Comparison of ENCODE assay signal across 1 cellular context in the genomic region with DNA sequence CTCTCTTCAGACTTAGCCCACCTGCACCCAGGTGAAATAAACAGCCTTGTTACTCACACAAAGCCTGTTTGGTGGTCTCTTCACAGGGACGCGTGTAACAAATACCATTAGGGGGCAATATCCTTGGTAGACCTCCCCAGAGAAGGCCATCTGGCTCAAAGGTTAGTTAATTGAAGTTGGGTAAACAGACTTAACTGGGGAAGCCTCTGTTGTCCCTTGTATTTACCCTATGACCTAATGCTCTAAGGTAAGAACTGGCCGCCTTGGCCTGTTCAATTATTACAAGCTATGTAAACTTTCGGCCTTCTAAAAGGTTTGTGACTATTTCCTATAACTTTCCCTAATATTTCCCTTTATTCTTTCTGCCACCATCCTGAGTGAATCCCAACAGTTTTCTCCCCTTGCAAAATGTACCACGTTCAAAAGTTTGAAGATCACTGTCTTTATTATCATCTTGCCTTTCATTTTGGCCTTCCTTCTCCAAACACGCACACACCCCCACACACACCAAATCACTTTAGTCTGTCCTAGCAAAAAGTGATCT.
TF ChIP-seq lines count a peak whose summit lies in the region.

No MANE protein-coding gene starts in this region.

TF ChIP-seq in HepG2, 621 proteins besides CTCF, POLR2A, EP300 and RAD21 (continued from another document and continues in another):
- TF ChIP-seq, protein P1, sequence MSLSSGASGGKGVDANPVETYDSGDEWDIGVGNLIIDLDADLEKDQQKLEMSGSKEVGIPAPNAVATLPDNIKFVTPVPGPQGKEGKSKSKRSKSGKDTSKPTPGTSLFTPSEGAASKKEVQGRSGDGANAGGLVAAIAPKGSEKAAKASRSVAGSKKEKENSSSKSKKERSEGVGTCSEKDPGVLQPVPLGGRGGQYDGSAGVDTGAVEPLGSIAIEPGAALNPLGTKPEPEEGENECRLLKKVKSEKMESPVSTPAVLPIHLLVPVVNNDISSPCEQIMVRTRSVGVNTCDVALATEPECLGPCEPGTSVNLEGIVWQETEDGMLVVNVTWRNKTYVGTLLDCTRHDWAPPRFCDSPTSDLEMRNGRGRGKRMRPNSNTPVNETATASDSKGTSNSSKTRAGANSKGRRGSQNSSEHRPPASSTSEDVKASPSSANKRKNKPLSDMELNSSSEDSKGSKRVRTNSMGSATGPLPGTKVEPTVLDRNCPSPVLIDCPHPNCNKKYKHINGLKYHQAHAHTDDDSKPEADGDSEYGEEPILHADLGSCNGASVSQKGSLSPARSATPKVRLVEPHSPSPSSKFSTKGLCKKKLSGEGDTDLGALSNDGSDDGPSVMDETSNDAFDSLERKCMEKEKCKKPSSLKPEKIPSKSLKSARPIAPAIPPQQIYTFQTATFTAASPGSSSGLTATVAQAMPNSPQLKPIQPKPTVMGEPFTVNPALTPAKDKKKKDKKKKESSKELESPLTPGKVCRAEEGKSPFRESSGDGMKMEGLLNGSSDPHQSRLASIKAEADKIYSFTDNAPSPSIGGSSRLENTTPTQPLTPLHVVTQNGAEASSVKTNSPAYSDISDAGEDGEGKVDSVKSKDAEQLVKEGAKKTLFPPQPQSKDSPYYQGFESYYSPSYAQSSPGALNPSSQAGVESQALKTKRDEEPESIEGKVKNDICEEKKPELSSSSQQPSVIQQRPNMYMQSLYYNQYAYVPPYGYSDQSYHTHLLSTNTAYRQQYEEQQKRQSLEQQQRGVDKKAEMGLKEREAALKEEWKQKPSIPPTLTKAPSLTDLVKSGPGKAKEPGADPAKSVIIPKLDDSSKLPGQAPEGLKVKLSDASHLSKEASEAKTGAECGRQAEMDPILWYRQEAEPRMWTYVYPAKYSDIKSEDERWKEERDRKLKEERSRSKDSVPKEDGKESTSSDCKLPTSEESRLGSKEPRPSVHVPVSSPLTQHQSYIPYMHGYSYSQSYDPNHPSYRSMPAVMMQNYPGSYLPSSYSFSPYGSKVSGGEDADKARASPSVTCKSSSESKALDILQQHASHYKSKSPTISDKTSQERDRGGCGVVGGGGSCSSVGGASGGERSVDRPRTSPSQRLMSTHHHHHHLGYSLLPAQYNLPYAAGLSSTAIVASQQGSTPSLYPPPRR (CRISPR knock-in tag; IDR thresholded peaks at IDR 0.05; ENCODE audit: borderline replicate concordance) = peak; percentile 82
- TF ChIP-seq, protein P2, sequence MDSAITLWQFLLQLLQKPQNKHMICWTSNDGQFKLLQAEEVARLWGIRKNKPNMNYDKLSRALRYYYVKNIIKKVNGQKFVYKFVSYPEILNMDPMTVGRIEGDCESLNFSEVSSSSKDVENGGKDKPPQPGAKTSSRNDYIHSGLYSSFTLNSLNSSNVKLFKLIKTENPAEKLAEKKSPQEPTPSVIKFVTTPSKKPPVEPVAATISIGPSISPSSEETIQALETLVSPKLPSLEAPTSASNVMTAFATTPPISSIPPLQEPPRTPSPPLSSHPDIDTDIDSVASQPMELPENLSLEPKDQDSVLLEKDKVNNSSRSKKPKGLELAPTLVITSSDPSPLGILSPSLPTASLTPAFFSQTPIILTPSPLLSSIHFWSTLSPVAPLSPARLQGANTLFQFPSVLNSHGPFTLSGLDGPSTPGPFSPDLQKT (CRISPR knock-in tag; IDR thresholded peaks at IDR 0.05; ENCODE audit: borderline replicate concordance) = no peak
- TF ChIP-seq, protein P3, sequence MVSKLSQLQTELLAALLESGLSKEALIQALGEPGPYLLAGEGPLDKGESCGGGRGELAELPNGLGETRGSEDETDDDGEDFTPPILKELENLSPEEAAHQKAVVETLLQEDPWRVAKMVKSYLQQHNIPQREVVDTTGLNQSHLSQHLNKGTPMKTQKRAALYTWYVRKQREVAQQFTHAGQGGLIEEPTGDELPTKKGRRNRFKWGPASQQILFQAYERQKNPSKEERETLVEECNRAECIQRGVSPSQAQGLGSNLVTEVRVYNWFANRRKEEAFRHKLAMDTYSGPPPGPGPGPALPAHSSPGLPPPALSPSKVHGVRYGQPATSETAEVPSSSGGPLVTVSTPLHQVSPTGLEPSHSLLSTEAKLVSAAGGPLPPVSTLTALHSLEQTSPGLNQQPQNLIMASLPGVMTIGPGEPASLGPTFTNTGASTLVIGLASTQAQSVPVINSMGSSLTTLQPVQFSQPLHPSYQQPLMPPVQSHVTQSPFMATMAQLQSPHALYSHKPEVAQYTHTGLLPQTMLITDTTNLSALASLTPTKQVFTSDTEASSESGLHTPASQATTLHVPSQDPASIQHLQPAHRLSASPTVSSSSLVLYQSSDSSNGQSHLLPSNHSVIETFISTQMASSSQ (IDR thresholded peaks at IDR 0.05; ENCODE audit: low read depth) = peak; percentile 92
- TF ChIP-seq, protein P3 (CRISPR knock-in tag; IDR thresholded peaks at IDR 0.05; ENCODE audit: borderline replicate concordance) = peak; percentile 93; the same call in 1 of the 2 replicates
- TF ChIP-seq ZNF343 (CRISPR knock-in tag; IDR thresholded peaks at IDR 0.05) (no peak), ZNF879 (CRISPR knock-in tag; IDR thresholded peaks at IDR 0.05) (0 out of 2 replicates have a peak, but pooled peaks have one; percentile 5), ZNF552 (CRISPR knock-in tag; IDR thresholded peaks at IDR 0.05; ENCODE audit: borderline replicate concordance) (no peak), MAZ (IDR thresholded peaks at IDR 0.05; ENCODE audit: borderline replicate concordance, low read depth, low read length) (no peak), MAZ (CRISPR knock-in tag; IDR thresholded peaks at IDR 0.05; ENCODE audit: low read depth) (peak; percentile 61; the same call in 1 of the 2 replicates), ZNF746 (CRISPR knock-in tag; IDR thresholded peaks at IDR 0.05) (0 out of 2 replicates have a peak, but pooled peaks have one; percentile 4), ISX (CRISPR knock-in tag; conservative IDR thresholded peaks at IDR 0.05) (no peak), CCAR2 (optimal IDR thresholded peaks at IDR 0.05; ENCODE audit: low read depth, low read length) (no peak), ZNF124 (CRISPR knock-in tag; IDR thresholded peaks at IDR 0.05) (no peak), ZNF253 (CRISPR knock-in tag; IDR thresholded peaks at IDR 0.05; ENCODE audit: borderline replicate concordance) (no peak), ZNF460 (CRISPR knock-in tag; IDR thresholded peaks at IDR 0.05; ENCODE audit: borderline replicate concordance) (no peak), ZNF101 (CRISPR knock-in tag; IDR thresholded peaks at IDR 0.05; ENCODE audit: borderline replicate concordance, low read depth) (no peak), SETDB1 (CRISPR knock-in tag; IDR thresholded peaks at IDR 0.05; ENCODE audit: borderline replicate concordance) (no peak), ZNF224 (CRISPR knock-in tag; IDR thresholded peaks at IDR 0.05) (no peak), ZSCAN29 (CRISPR knock-in tag; conservative IDR thresholded peaks at IDR 0.05) (no peak), PITX1 (CRISPR knock-in tag; IDR thresholded peaks at IDR 0.05) (peak; percentile 82), ONECUT2 (CRISPR knock-in tag; IDR thresholded peaks at IDR 0.05) (peak; percentile 32)
- TF ChIP-seq, protein P4, sequence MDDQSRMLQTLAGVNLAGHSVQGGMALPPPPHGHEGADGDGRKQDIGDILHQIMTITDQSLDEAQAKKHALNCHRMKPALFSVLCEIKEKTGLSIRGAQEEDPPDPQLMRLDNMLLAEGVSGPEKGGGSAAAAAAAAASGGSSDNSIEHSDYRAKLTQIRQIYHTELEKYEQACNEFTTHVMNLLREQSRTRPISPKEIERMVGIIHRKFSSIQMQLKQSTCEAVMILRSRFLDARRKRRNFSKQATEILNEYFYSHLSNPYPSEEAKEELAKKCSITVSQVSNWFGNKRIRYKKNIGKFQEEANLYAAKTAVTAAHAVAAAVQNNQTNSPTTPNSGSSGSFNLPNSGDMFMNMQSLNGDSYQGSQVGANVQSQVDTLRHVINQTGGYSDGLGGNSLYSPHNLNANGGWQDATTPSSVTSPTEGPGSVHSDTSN (CRISPR knock-in tag; IDR thresholded peaks at IDR 0.05; ENCODE audit: borderline replicate concordance) = no peak
- TF ChIP-seq, protein P5, sequence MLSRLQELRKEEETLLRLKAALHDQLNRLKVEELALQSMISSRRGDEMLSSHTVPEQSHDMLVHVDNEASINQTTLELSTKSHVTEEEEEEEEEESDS (CRISPR knock-in tag; IDR thresholded peaks at IDR 0.05; ENCODE audit: borderline replicate concordance) = peak; percentile 76; the same call in 1 of the 2 replicates
- TF ChIP-seq, protein P6, sequence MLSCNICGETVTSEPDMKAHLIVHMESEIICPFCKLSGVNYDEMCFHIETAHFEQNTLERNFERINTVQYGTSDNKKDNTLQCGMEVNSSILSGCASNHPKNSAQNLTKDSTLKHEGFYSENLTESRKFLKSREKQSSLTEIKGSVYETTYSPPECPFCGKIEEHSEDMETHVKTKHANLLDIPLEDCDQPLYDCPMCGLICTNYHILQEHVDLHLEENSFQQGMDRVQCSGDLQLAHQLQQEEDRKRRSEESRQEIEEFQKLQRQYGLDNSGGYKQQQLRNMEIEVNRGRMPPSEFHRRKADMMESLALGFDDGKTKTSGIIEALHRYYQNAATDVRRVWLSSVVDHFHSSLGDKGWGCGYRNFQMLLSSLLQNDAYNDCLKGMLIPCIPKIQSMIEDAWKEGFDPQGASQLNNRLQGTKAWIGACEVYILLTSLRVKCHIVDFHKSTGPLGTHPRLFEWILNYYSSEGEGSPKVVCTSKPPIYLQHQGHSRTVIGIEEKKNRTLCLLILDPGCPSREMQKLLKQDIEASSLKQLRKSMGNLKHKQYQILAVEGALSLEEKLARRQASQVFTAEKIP (CRISPR knock-in tag; IDR thresholded peaks at IDR 0.05; ENCODE audit: borderline replicate concordance) = no peak
- TF ChIP-seq, protein P7, sequence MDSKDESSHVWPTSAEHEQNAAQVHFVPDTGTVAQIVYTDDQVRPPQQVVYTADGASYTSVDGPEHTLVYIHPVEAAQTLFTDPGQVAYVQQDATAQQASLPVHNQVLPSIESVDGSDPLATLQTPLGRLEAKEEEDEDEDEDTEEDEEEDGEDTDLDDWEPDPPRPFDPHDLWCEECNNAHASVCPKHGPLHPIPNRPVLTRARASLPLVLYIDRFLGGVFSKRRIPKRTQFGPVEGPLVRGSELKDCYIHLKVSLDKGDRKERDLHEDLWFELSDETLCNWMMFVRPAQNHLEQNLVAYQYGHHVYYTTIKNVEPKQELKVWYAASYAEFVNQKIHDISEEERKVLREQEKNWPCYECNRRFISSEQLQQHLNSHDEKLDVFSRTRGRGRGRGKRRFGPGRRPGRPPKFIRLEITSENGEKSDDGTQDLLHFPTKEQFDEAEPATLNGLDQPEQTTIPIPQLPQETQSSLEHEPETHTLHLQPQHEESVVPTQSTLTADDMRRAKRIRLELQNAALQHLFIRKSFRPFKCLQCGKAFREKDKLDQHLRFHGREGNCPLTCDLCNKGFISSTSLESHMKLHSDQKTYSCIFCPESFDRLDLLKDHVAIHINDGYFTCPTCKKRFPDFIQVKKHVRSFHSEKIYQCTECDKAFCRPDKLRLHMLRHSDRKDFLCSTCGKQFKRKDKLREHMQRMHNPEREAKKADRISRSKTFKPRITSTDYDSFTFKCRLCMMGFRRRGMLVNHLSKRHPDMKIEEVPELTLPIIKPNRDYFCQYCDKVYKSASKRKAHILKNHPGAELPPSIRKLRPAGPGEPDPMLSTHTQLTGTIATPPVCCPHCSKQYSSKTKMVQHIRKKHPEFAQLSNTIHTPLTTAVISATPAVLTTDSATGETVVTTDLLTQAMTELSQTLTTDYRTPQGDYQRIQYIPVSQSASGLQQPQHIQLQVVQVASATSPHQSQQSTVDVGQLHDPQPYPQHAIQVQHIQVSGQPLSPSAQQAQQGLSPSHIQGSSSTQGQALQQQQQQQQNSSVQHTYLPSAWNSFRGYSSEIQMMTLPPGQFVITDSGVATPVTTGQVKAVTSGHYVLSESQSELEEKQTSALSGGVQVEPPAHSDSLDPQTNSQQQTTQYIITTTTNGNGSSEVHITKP (CRISPR knock-in tag; IDR thresholded peaks at IDR 0.05; ENCODE audit: low read depth) = peak; percentile 61; the same call in 1 of the 2 replicates
- TF ChIP-seq, protein P8, sequence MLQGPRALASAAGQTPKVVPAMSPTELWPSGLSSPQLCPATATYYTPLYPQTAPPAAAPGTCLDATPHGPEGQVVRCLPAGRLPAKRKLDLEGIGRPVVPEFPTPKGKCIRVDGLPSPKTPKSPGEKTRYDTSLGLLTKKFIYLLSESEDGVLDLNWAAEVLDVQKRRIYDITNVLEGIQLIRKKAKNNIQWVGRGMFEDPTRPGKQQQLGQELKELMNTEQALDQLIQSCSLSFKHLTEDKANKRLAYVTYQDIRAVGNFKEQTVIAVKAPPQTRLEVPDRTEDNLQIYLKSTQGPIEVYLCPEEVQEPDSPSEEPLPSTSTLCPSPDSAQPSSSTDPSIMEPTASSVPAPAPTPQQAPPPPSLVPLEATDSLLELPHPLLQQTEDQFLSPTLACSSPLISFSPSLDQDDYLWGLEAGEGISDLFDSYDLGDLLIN (CRISPR knock-in tag; IDR thresholded peaks at IDR 0.05; ENCODE audit: borderline replicate concordance) = no peak
- TF ChIP-seq, protein P9, sequence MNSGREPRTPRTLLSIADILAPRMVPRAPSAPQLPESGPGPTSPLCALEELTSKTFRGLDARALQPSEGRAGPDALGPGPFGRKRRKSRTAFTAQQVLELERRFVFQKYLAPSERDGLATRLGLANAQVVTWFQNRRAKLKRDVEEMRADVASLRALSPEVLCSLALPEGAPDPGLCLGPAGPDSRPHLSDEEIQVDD (CRISPR knock-in tag; IDR thresholded peaks at IDR 0.05; ENCODE audit: borderline replicate concordance) = no peak
- TF ChIP-seq, protein P10, sequence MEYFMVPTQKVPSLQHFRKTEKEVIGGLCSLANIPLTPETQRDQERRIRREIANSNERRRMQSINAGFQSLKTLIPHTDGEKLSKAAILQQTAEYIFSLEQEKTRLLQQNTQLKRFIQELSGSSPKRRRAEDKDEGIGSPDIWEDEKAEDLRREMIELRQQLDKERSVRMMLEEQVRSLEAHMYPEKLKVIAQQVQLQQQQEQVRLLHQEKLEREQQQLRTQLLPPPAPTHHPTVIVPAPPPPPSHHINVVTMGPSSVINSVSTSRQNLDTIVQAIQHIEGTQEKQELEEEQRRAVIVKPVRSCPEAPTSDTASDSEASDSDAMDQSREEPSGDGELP (IDR thresholded peaks at IDR 0.05; ENCODE audit: borderline replicate concordance, low read depth) = peak; percentile 40; the same call in 1 of the 2 replicates
- TF ChIP-seq, protein P11, sequence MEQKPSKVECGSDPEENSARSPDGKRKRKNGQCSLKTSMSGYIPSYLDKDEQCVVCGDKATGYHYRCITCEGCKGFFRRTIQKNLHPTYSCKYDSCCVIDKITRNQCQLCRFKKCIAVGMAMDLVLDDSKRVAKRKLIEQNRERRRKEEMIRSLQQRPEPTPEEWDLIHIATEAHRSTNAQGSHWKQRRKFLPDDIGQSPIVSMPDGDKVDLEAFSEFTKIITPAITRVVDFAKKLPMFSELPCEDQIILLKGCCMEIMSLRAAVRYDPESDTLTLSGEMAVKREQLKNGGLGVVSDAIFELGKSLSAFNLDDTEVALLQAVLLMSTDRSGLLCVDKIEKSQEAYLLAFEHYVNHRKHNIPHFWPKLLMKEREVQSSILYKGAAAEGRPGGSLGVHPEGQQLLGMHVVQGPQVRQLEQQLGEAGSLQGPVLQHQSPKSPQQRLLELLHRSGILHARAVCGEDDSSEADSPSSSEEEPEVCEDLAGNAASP (CRISPR knock-in tag; IDR thresholded peaks at IDR 0.05; ENCODE audit: borderline replicate concordance) = peak; percentile 94; the same call in 1 of the 2 replicates
